14 cellular contexts compared by ENCODE assay signal in the genomic region with DNA sequence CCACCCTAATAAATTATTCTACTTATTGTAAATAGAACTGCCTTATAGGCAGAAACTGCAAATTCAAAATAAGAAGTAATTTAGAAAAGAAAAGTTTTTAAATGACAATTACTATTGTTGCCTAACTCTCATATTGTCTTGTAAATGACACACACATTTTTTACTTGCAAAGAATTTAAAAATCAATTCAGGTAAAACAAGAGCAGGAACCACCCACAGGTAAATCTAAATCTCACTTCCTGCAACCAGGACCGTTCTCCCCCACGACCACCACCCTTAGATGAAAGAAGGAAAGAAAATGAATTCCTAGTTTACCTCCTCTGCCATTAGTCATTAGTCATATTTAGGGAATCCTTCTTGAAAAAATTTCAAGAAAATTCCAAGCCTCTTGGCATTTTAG. TPM values are rescaled to one million over a fixed set of nuclear protein-coding genes. Genes with fewer than 3 reads are reported as not detected.
DNase-seq lines count a peak whose midpoint lies in the region; ATAC-seq and TF ChIP-seq lines count a peak whose summit lies in the region.
"Had no signal": no experiment of that assay in that cellular context is flagged by ENCODE, and none has a peak within 500 bp of the region (broad histone marks: within the 10 kb centered on the region; RNA-seq: fewer than 3 reads in every experiment).

No MANE protein-coding gene starts in this region.

- peak overlapping the region; percentile 97 for H3K27ac ChIP-seq in HUES6 (ENCODE audit: low read depth, low read length)
- no peak overlapping the region for H3K27ac ChIP-seq in endodermal cell (ENCODE audit: low read depth, low read length)
- peak overlapping the region; percentile 67 for H3K27ac ChIP-seq in iPS-20b (ENCODE audit: low read length)
- no peak overlapping the region for H3K27ac ChIP-seq in neuronal stem cell (replicated peaks; ENCODE audit: low read length)
- H3K27ac ChIP-seq: BLaER1 treated with 17β-estradiol and CSF1 and Interleukin-3, amounts not matched to agents 10 nM and 100 nM had no signal

- no peak overlapping the region for H2BK120ac ChIP-seq in neuronal stem cell (ENCODE audit: low read depth, low read length)

- 0 out of 2 replicates have a peak overlapping the region, but pooled peaks have one; percentile 13 for H3K4me3 ChIP-seq in HUES6 (ENCODE audit: low read depth, low read length)
- H3K4me3 ChIP-seq in endodermal cell (ENCODE audit: low read length): no peak overlapping the region
- peak overlapping the region; percentile 47; the same call in 1 of the 2 replicates for H3K4me3 ChIP-seq in iPS-20b (ENCODE audit: low read length)
- H3K4me3 ChIP-seq in neuronal stem cell (ENCODE audit: low read length in 2 of 2): no peak overlapping the region
- H3K4me3 ChIP-seq: BLaER1 treated with 17β-estradiol and CSF1 and Interleukin-3, amounts not matched to agents 10 nM and 100 nM had no signal

- H3K27me3 ChIP-seq in HUES6 (ENCODE audit: control insufficient read depth, insufficient read depth, low read length) (no peaks in the 10 kb centered on the region), endodermal cell (ENCODE audit: control insufficient read depth, insufficient read depth, low read length, poor library complexity, severe bottlenecking) (no peaks in the 10 kb centered on the region), iPS-20b (ENCODE audit: insufficient read depth, low read length) (no peaks in the 10 kb centered on the region), neuronal stem cell (ENCODE audit: control insufficient read depth in 3 of 3, insufficient read depth in 3 of 3, low read depth in 1 of 3, low read length in 3 of 3) (peaks cover 0 to 52% (median 0%) of the 10 kb centered on the region in 3 experiments)
- H3K27me3 ChIP-seq: BLaER1 treated with 17β-estradiol and CSF1 and Interleukin-3, amounts not matched to agents 10 nM and 100 nM had no signal

- no peaks in the 10 kb centered on the region for H3K9me3 ChIP-seq in ES-I3 (ENCODE audit: control insufficient read depth, insufficient read depth, low read length)
- H3K9me3 ChIP-seq in HUES6 (ENCODE audit: control insufficient read depth, insufficient read depth, low read depth, low read length): peaks cover 3% of the 10 kb centered on the region; the same call in 1 of the 2 replicates
- H3K9me3 ChIP-seq in endodermal cell (ENCODE audit: control insufficient read depth, low read length): no peaks in the 10 kb centered on the region
- H3K9me3 ChIP-seq in iPS-20b (ENCODE audit: insufficient read depth, low read depth, low read length): no peaks in the 10 kb centered on the region
- H3K9me3 ChIP-seq in neuronal stem cell (replicated peaks in 1 of 2; ENCODE audit: control insufficient read depth in 2 of 2, insufficient read depth in 1 of 2, low read depth in 1 of 2, low read length in 2 of 2): no peaks in the 10 kb centered on the region
- H3K9me3 ChIP-seq: BLaER1 treated with 17β-estradiol and CSF1 and Interleukin-3, amounts not matched to agents 10 nM and 100 nM had no signal

- no peak overlapping the region for H2AFZ ChIP-seq in neuronal stem cell (ENCODE audit: low read length)

- H3K18ac ChIP-seq in neuronal stem cell (ENCODE audit: low read length): no peak overlapping the region

- no peak for TF ChIP-seq CTCF in endodermal cell (conservative IDR thresholded peaks at IDR 0.05)

- H3K4ac ChIP-seq in neuronal stem cell (ENCODE audit: low read length): no peak overlapping the region

- no peak for ATAC-seq in HG02885 (IDR thresholded peaks at IDR 0.05; ENCODE audit: poor library complexity, unreplicated experiment)

- H2BK15ac ChIP-seq in neuronal stem cell (ENCODE audit: low read length): no peak overlapping the region

- H3K79me1 ChIP-seq in neuronal stem cell (ENCODE audit: low read depth, low read length): no peaks in the 10 kb centered on the region

- no peak overlapping the region for H3K23ac ChIP-seq in neuronal stem cell (ENCODE audit: low read depth, low read length, poor library complexity)

- no peaks in the 10 kb centered on the region for H3K27me3 Mint-ChIP-seq in endodermal cell (ENCODE audit: insufficient read depth)
- peaks cover 0 to 6% (median 2%) of the 10 kb centered on the region in 3 donors for H3K27me3 Mint-ChIP-seq in immature natural killer cell (ENCODE audit: low read depth in 3 of 3)

- H2BK12ac ChIP-seq in neuronal stem cell (ENCODE audit: low read length): no peak overlapping the region

- H3K36me3 Mint-ChIP-seq in endodermal cell (ENCODE audit: low read depth) (peaks cover 1% of the 10 kb centered on the region), immature natural killer cell (no peaks in the 10 kb centered on the region)
- H3K36me3 Mint-ChIP-seq: CD4-positive, CD25-positive, alpha-beta regulatory T cell had no signal

- no peak overlapping the region for H4K8ac ChIP-seq in neuronal stem cell (ENCODE audit: low read depth, low read length)

- no peak overlapping the region for H3K4me3 Mint-ChIP-seq in endodermal cell
- H3K4me3 Mint-ChIP-seq in immature natural killer cell: no peak overlapping the region
- H3K4me3 Mint-ChIP-seq: CD4-positive, CD25-positive, alpha-beta regulatory T cell had no signal

- WGBS in endodermal cell (ENCODE audit: insufficient coverage in 1 of 2, insufficient read length in 1 of 2), 2 experiments: 21 to 30% methylated on average over 2 of the region's 2 CpGs
- no CpG with 5 or more reads among the region's 2 CpGs for WGBS in neuronal stem cell (ENCODE audit: extremely low coverage in 2 of 2, insufficient read length in 2 of 2, insufficient replicate concordance in 1 of 2), 2 donors

- no peak overlapping the region for H3K4me2 ChIP-seq in neuronal stem cell (ENCODE audit: insufficient read depth, low read length, poor library complexity, severe bottlenecking)
- H3K4me2 ChIP-seq: BLaER1 treated with 17β-estradiol and CSF1 and Interleukin-3, amounts not matched to agents 10 nM and 100 nM had no signal

- no peak overlapping the region for H4K91ac ChIP-seq in neuronal stem cell (ENCODE audit: low read depth, low read length, poor library complexity)

- H3K9me3 Mint-ChIP-seq in endodermal cell (no peaks in the 10 kb centered on the region), immature natural killer cell (peaks cover 0 to 7% (median 0%) of the 10 kb centered on the region in 6 donors)
- H3K9me3 Mint-ChIP-seq: IgD-negative memory B cell had no signal

- no peak overlapping the region for H3K14ac ChIP-seq in neuronal stem cell (ENCODE audit: low read length)

- H3K27ac Mint-ChIP-seq in endodermal cell: peak overlapping the region; percentile 84
- H3K27ac Mint-ChIP-seq in immature natural killer cell: no peak overlapping the region
- H3K27ac Mint-ChIP-seq: CD4-positive, CD25-positive, alpha-beta regulatory T cell; IgD-negative memory B cell had no signal

- no peak for DNase-seq in endodermal cell
- no peak for DNase-seq in immature natural killer cell
- DNase-seq in neuronal stem cell (ENCODE audit: low spot score): no peak
- no peak for DNase-seq in NCI-H774 (lab: John Stamatoyannopoulos, UW)
- DNase-seq: ACHN; CD4-positive, CD25-positive, alpha-beta regulatory T cell; DMS53; KG1 had no signal

- H3K9ac ChIP-seq in ES-I3 (ENCODE audit: low read depth, low read length): 0 out of 2 replicates have a peak overlapping the region, but pooled peaks have one; percentile 7
- peak overlapping the region; percentile 62 for H3K9ac ChIP-seq in HUES6 (ENCODE audit: low read length)
- H3K9ac ChIP-seq in endodermal cell (ENCODE audit: extremely low read depth, low read length, poor library complexity, severe bottlenecking): no peak overlapping the region
- peak overlapping the region; percentile 65 for H3K9ac ChIP-seq in iPS-20b (ENCODE audit: low read depth, low read length)
- no peak overlapping the region for H3K9ac ChIP-seq in neuronal stem cell (ENCODE audit: low read depth, low read length, poor library complexity)
- H3K9ac ChIP-seq: BLaER1 treated with 17β-estradiol and CSF1 and Interleukin-3, amounts not matched to agents 10 nM and 100 nM had no signal

- H3K4me1 ChIP-seq in ES-I3 (ENCODE audit: insufficient read depth, low read length): peaks cover 55% of the 10 kb centered on the region
- H3K4me1 ChIP-seq in HUES6 (ENCODE audit: control insufficient read depth, insufficient read depth, low read length): peaks cover 61% of the 10 kb centered on the region
- H3K4me1 ChIP-seq in endodermal cell (ENCODE audit: control insufficient read depth, insufficient read depth, low read length): no peaks in the 10 kb centered on the region
- peaks cover 45% of the 10 kb centered on the region for H3K4me1 ChIP-seq in iPS-20b (ENCODE audit: insufficient read depth, low read length)
- H3K4me1 ChIP-seq in neuronal stem cell (ENCODE audit: control insufficient read depth in 2 of 2, insufficient read depth in 1 of 2, low read depth in 1 of 2, low read length in 2 of 2): no peaks in the 10 kb centered on the region

- H3K4me1 Mint-ChIP-seq in endodermal cell: peaks cover 35% of the 10 kb centered on the region
- H3K4me1 Mint-ChIP-seq in immature natural killer cell: peaks cover 12 to 16% of the 10 kb centered on the region in 2 donors

- no peak overlapping the region for H2BK5ac ChIP-seq in neuronal stem cell (ENCODE audit: low read length)

- no peak overlapping the region for H2AK5ac ChIP-seq in neuronal stem cell (ENCODE audit: low read depth, low read length)

- no peaks in the 10 kb centered on the region for H3K36me3 ChIP-seq in ES-I3 (ENCODE audit: insufficient read depth, low read length)
- H3K36me3 ChIP-seq in HUES6 (ENCODE audit: control insufficient read depth, insufficient read depth, low read length): no peaks in the 10 kb centered on the region
- no peaks in the 10 kb centered on the region for H3K36me3 ChIP-seq in endodermal cell (ENCODE audit: control insufficient read depth, insufficient read depth, low read length)
- H3K36me3 ChIP-seq in iPS-20b (ENCODE audit: insufficient read depth, low read depth, low read length): no peaks in the 10 kb centered on the region
- no peaks in the 10 kb centered on the region for H3K36me3 ChIP-seq in neuronal stem cell (replicated peaks in 1 of 2; ENCODE audit: control insufficient read depth in 2 of 2, insufficient read depth in 2 of 2, low read length in 2 of 2)
- H3K36me3 ChIP-seq: BLaER1 treated with 17β-estradiol and CSF1 and Interleukin-3, amounts not matched to agents 10 nM and 100 nM had no signal

RNA-seq across cellular contexts. Expression of a gene that starts 4.8 kb away (rescaled TPM):
- total RNA-seq in endodermal cell: 10 to 100 TPM; 60.5 to 99.7 TPM
- 71.7 TPM for polyA plus RNA-seq in endodermal cell (2013, experiment 1 of 2)
- polyA plus RNA-seq in endodermal cell (2013, experiment 2 of 2): 59.6 TPM
- polyA plus RNA-seq in immature natural killer cell: under 1 TPM in 2 of 3 donors, not detected in 1; 0.76 to 0.81 TPM
- polyA plus RNA-seq in neuronal stem cell (2013, experiment 1 of 2): 54.8 TPM
- polyA plus RNA-seq in neuronal stem cell (2013, experiment 2 of 2): 57.4 TPM

Comparison
In these comparisons a context has a peak if more than half of its experiments do, and no peak if none do; other contexts are left out.
1. H3K9ac ChIP-seq: peak in ES-I3 (single experiment), HUES6 (single experiment) and iPS-20b (single experiment); none in endodermal cell (single experiment) and neuronal stem cell (single experiment).
2. H3K27ac ChIP-seq: peak in HUES6 (single experiment) and iPS-20b (single experiment); none in endodermal cell (single experiment) and neuronal stem cell (single experiment).
3. H3K4me3 ChIP-seq: peak in HUES6 (single experiment) and iPS-20b (single experiment); none in endodermal cell (single experiment) and neuronal stem cell (0 of 2).